ENCODE assay signal across 6 cellular contexts in genomic region chr10:131494451-131494850, GRCh38.
"Had no signal": no experiment of that assay in that cellular context is flagged by ENCODE, and none has a peak within 500 bp of the region (broad histone marks: within the 10 kb centered on the region; RNA-seq: fewer than 3 reads in every experiment).

No MANE protein-coding gene starts in this region.

- H3K27ac ChIP-seq: HL-60 had no signal

- H3K27me3 Mint-ChIP-seq: IgD-negative memory B cell had no signal

- H3K4me3 Mint-ChIP-seq: GM23338, H9, IgD-negative memory B cell had no signal

- H3K9me3 Mint-ChIP-seq: H9 had no signal

- DNase-seq: H9, HCEC 1CT had no signal

- H3K27ac Mint-ChIP-seq: GM23338, IgD-negative memory B cell had no signal

- H3K4me1 Mint-ChIP-seq: GM23338, H9, IgD-negative memory B cell had no signal

- ATAC-seq: GM23338, HepG2 had no signal

- H3K4me3 ChIP-seq: GM23338 had no signal
